ENCODE assay signal across 8 cellular contexts in the genomic region with DNA sequence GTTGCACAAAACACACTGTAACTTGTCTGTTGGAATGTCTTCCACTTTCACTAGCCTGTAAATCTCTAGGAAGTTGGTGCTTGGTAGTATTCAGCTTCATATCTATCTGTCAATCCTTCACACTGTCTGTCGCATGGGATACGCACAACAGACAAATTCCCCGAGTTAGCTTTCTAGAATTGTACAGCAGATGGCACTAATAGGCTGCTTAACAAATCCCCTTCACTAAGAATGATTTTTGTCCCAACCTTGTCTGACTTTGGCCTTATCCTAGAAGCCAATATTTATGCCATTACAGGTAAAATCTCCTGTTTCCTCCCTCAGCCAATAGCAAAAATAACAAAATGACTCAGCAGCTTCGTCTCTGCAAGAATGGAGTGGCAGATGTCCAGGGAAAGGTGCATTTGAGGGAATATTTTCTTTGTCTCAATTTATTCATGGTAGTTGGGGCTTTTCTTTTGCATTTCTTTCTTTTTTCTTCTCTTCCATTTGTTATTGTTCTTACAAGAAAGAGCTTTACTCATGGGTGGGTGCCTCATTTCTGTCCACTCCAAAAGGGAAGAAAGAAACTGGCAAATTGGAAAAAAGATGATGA. TPM values are rescaled to one million over a fixed set of nuclear protein-coding genes. Genes with fewer than 3 reads are reported as not detected.
DNase-seq lines count a peak whose midpoint lies in the region; ATAC-seq and TF ChIP-seq lines count a peak whose summit lies in the region.

No MANE protein-coding gene starts in this region.

- H3K9me3 Mint-ChIP-seq in WTC11 = no peaks in the 10 kb centered on the region

- H3K36me3 Mint-ChIP-seq in WTC11 = no peaks in the 10 kb centered on the region

- H3K9me3 ChIP-seq in Karpas-422 (ENCODE audit: low read length) (no peaks in the 10 kb centered on the region), hepatocyte (ENCODE audit: low read depth) (no peaks in the 10 kb centered on the region)

- TF ChIP-seq CTCF in WTC11 (IDR thresholded peaks at IDR 0.05) (no peak), hepatocyte (IDR thresholded peaks at IDR 0.05; ENCODE audit: poor library complexity) (peak; percentile 69)

- no peak overlapping the region for H3K9ac ChIP-seq in Karpas-422 (ENCODE audit: low read length)

- H3K4me1 ChIP-seq in Karpas-422 (ENCODE audit: low read length) = peaks cover 30% of the 10 kb centered on the region
- no peaks in the 10 kb centered on the region for H3K4me1 ChIP-seq in hepatocyte (ENCODE audit: insufficient read depth)

- H3K4me1 Mint-ChIP-seq in WTC11 = peaks cover 53% of the 10 kb centered on the region

- peak overlapping the region; percentile 58 for H3K27ac Mint-ChIP-seq in WTC11

- no peaks in the 10 kb centered on the region for H3K36me3 ChIP-seq in Karpas-422 (ENCODE audit: insufficient read depth, low read length)
- no peaks in the 10 kb centered on the region for H3K36me3 ChIP-seq in hepatocyte (replicated peaks; ENCODE audit: insufficient read depth, low read depth)

- POLR2A ChIA-PET in WTC11 (lab: Charles Lee) = interaction anchor here (0.6 kb wide), 1 partner anchor 43 kb away, joined by 5 read pairs; no protein-coding TSS in a partner anchor

- DNase-seq in NCI-H1436 (lab: John Stamatoyannopoulos, UW) (peak; percentile 16), NCI-H1436 treated with DMSO at 0.1 percent for 48 hours (lab: John Stamatoyannopoulos, UW) (no peak), Karpas-422 (peak; percentile 77), WTC11 (ENCODE audit: low spot score) (no peak), hepatocyte (ENCODE audit: low spot score) (peak; percentile 71), substantia nigra (lab: John Stamatoyannopoulos, UW) (peak in 8 of 49 donors; percentile 9 to 66 (median 22)), activated gamma-delta T cell (lab: John Stamatoyannopoulos, UW) (no peak)
- DNase-seq in activated effector memory CD4-positive, alpha-beta T cell treated with Interleukin-2 at 50 U/mL for 16 hours = no peak

- no peak overlapping the region for H3K4me3 Mint-ChIP-seq in WTC11

- H3K27ac ChIP-seq in Karpas-422 (ENCODE audit: low read length) (no peak overlapping the region), hepatocyte (no peak overlapping the region), substantia nigra (ENCODE audit: low read depth, low read length, poor library complexity, severe bottlenecking) (peak overlapping the region; percentile 83)

- H3K4me3 ChIP-seq in Karpas-422 (ENCODE audit: low read length) (no peak overlapping the region), hepatocyte (no peak overlapping the region)

- WGBS in hepatocyte (ENCODE audit: low lambda C conversion rate, missing lambda C conversion rate) = 33% methylated on average over 4 of the region's 4 CpGs

- no peaks in the 10 kb centered on the region; the same call in 1 of the 2 replicates for H3K27me3 Mint-ChIP-seq in WTC11 (ENCODE audit: low read depth)

- no peak for ATAC-seq in WTC11

- H4K20me1 ChIP-seq in Karpas-422 (ENCODE audit: insufficient read depth, low read depth, low read length) (no peaks in the 10 kb centered on the region), hepatocyte (ENCODE audit: insufficient read depth, poor library complexity, severe bottlenecking) (no peaks in the 10 kb centered on the region)

- H2AFZ ChIP-seq in Karpas-422 (ENCODE audit: low read length) = no peak overlapping the region
- H2AFZ ChIP-seq in hepatocyte = no peak overlapping the region

- H3K4me2 ChIP-seq in Karpas-422 (ENCODE audit: low read depth, low read length, poor library complexity, severe bottlenecking) (peak overlapping the region; percentile 97), hepatocyte (no peak overlapping the region)

- no peaks in the 10 kb centered on the region for H3K27me3 ChIP-seq in Karpas-422 (ENCODE audit: low read length)
- no peaks in the 10 kb centered on the region for H3K27me3 ChIP-seq in hepatocyte

- no peaks in the 10 kb centered on the region for H3K9me2 ChIP-seq in Karpas-422 (replicated peaks; ENCODE audit: insufficient read depth, low read length)
- H3K9me2 ChIP-seq in hepatocyte (replicated peaks; ENCODE audit: insufficient read depth) = no peaks in the 10 kb centered on the region

- CTCF ChIA-PET in WTC11 (lab: Charles Lee) = interaction anchor here (0.6 to 7.0 kb wide), 11 partner anchors 9 to 271 kb away, joined by 3 to 168 read pairs (median 3); a partner anchor contains a TSS

- H3K79me2 ChIP-seq in Karpas-422 (ENCODE audit: low read length) (peaks cover 28% of the 10 kb centered on the region), hepatocyte (peaks cover 27% of the 10 kb centered on the region)

TF ChIP-seq in WTC11, 78 proteins besides CTCF, POLR2A, EP300 and RAD21 (continues in another document):
- no peak for TF ChIP-seq TCF7 (CRISPR knock-in tag; IDR thresholded peaks at IDR 0.05; ENCODE audit: low read depth)
- no peak for TF ChIP-seq ZBTB21 (CRISPR knock-in tag; IDR thresholded peaks at IDR 0.05; ENCODE audit: borderline replicate concordance)
- TF ChIP-seq OVOL2 (CRISPR knock-in tag; IDR thresholded peaks at IDR 0.05; ENCODE audit: borderline replicate concordance) = no peak
- TF ChIP-seq, protein P1, sequence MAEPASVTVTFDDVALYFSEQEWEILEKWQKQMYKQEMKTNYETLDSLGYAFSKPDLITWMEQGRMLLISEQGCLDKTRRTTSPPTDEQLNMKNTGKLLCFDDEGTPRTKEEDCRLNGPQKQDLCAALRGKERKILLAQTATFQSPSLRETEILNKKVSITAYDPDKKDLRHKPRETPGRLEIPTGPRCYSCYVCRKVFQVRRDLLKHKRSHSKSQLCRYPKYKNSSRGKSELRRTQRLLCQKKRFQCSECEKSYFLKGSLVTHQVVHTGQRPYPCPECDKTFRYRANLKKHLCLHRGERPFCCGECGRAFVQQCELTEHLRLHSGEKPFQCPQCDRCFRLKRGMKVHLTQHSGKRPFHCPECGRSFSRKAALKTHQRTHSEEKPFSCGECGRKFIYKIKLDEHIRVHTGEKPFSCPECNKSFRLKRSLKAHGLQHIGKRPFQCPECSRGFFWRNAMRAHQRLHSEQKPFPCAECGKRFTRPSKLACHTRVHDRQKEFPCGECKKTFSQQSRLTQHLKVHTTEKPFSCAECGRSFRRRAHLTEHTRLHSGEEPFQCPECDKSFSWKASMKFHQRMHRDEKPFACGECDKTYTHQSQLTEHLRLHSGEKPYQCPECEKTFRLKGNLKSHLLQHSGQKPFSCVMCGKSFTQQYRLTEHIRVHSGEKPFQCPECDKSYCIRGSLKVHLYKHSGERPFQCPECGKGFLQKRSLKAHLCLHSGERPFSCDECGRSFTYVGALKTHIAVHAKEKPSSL (CRISPR knock-in tag; conservative IDR thresholded peaks at IDR 0.05) = no peak
- TF ChIP-seq ETV6 (CRISPR knock-in tag; IDR thresholded peaks at IDR 0.05) = no peak
- no peak for TF ChIP-seq ZNF423 (CRISPR knock-in tag; IDR thresholded peaks at IDR 0.05)
- TF ChIP-seq, protein P2, sequence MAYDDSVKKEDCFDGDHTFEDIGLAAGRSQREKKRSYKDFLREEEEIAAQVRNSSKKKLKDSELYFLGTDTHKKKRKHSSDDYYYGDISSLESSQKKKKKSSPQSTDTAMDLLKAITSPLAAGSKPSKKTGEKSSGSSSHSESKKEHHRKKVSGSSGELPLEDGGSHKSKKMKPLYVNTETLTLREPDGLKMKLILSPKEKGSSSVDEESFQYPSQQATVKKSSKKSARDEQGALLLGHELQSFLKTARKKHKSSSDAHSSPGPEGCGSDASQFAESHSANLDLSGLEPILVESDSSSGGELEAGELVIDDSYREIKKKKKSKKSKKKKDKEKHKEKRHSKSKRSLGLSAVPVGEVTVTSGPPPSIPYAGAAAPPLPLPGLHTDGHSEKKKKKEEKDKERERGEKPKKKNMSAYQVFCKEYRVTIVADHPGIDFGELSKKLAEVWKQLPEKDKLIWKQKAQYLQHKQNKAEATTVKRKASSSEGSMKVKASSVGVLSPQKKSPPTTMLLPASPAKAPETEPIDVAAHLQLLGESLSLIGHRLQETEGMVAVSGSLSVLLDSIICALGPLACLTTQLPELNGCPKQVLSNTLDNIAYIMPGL (CRISPR knock-in tag; IDR thresholded peaks at IDR 0.05) = no peak
- no peak for TF ChIP-seq FOXK1 (CRISPR knock-in tag; IDR thresholded peaks at IDR 0.05)
- TF ChIP-seq ZNF416 (CRISPR knock-in tag; IDR thresholded peaks at IDR 0.05) = no peak
- TF ChIP-seq ZNF232 (CRISPR knock-in tag; IDR thresholded peaks at IDR 0.05) = no peak
- no peak for TF ChIP-seq TEAD4 (CRISPR knock-in tag; IDR thresholded peaks at IDR 0.05)
- TF ChIP-seq, protein P3, sequence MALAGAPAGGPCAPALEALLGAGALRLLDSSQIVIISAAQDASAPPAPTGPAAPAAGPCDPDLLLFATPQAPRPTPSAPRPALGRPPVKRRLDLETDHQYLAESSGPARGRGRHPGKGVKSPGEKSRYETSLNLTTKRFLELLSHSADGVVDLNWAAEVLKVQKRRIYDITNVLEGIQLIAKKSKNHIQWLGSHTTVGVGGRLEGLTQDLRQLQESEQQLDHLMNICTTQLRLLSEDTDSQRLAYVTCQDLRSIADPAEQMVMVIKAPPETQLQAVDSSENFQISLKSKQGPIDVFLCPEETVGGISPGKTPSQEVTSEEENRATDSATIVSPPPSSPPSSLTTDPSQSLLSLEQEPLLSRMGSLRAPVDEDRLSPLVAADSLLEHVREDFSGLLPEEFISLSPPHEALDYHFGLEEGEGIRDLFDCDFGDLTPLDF (CRISPR knock-in tag; IDR thresholded peaks at IDR 0.05) = no peak
- TF ChIP-seq, protein P4, sequence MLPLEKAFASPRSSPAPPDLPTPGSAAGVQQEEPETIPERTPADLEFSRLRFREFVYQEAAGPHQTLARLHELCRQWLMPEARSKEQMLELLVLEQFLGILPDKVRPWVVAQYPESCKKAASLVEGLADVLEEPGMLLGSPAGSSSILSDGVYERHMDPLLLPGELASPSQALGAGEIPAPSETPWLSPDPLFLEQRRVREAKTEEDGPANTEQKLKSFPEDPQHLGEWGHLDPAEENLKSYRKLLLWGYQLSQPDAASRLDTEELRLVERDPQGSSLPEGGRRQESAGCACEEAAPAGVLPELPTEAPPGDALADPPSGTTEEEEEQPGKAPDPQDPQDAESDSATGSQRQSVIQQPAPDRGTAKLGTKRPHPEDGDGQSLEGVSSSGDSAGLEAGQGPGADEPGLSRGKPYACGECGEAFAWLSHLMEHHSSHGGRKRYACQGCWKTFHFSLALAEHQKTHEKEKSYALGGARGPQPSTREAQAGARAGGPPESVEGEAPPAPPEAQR (CRISPR knock-in tag; IDR thresholded peaks at IDR 0.05) = no peak

RNA-seq across cellular contexts. Expression of a gene that starts 3.1 kb away (rescaled TPM):
- 10.4 and 14.2 TPM in 2 replicates for total RNA-seq in Karpas-422 (2014; rRNA removed; shearing (Covaris generic); ENCODE audit: low replicate concordance)
- 17.3 to 18.3 TPM (median 17.8 TPM) in 3 replicates for total RNA-seq in WTC11 (2021)
- total RNA-seq in hepatocyte = 19.6 and 29.0 TPM in 2 replicates
- 23.4 and 40.8 TPM in 2 replicates for polyA plus RNA-seq in hepatocyte

RNA-seq across cellular contexts. Expression of a gene that starts 3.4 kb away (rescaled TPM):
- 6.5 and 7.0 TPM in 2 replicates for total RNA-seq in Karpas-422 (2014; rRNA removed; shearing (Covaris generic); ENCODE audit: low replicate concordance)
- total RNA-seq in WTC11 (2021) = 3.8 to 4.5 TPM (median 4.3 TPM) in 3 replicates
- total RNA-seq in hepatocyte = 1.3 and 1.8 TPM in 2 replicates
- polyA plus RNA-seq in hepatocyte = 0.71 and 1.0 TPM in 2 replicates

RNA-seq across cellular contexts. Expression of a gene that starts 44.2 kb away (rescaled TPM):
- 0.45 and 1.7 TPM in 2 replicates for total RNA-seq in Karpas-422 (2014; rRNA removed; shearing (Covaris generic); ENCODE audit: low replicate concordance)
- total RNA-seq in WTC11 (2021) = 9.3 to 18.9 TPM (median 9.7 TPM) in 3 replicates
- total RNA-seq in hepatocyte = 30.0 and 32.2 TPM in 2 replicates
- 13.2 and 23.4 TPM in 2 replicates for polyA plus RNA-seq in hepatocyte

Comparison
In these comparisons a context has a peak if more than half of its experiments do, and no peak if none do; other contexts are left out.
1. DNase-seq: peak in NCI-H1436 (single experiment), Karpas-422 (single experiment) and hepatocyte (single experiment); none in NCI-H1436 treated with DMSO at 0.1 percent for 48 hours (single experiment), WTC11 (single experiment), activated gamma-delta T cell (single experiment) and activated effector memory CD4-positive, alpha-beta T cell treated with Interleukin-2 at 50 U/mL for 16 hours (single experiment).